In the genomic region with DNA sequence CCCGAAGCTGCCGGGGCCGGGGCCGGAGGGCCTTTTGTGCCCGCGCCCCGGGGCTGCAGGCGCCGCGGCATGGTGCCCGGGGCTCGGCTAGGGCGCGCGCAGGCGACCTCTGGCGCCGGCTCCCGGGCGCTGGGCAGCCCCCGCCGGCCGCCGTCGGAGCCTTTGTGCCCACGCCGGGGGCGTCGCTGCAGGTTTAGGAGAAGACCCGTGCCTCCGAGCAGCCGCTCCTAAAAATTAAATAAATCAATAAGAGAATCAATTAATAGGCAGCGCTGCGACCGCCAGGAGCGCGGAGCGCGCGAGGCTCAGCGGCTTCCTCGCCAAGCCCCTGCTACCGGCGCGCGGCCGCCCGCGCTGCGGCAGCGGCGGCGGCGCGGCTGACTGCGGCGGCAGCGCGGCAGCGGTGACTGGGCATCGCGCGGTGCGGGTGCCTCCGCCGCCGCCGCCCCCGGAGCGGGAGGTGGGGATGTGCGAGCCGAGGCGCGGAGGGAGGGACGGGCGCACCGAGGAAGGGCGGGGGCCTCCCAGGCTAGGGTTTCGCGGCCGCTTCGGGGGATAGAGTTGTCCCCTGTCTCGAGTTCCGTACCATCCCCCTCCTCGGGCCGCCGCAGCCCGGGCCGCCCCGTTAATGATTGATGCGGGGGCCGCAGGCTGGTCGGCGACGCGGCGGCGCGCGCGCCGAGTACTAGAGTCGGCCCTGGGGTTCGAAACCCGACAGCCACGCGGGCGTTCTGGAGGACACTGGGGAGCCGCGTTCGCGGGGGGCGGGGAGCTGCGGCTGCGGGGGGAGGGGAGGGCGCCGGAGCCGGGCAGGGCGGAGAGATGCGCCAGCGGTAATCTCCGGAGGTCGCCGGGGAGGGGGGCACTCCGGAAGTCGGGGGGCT, we compare ENCODE assay signal across 9 cellular contexts. TPM values are rescaled to one million over a fixed set of nuclear protein-coding genes. Genes with fewer than 3 reads are reported as not detected.
DNase-seq lines count a peak whose midpoint lies in the region; ATAC-seq, FAIRE-seq and TF ChIP-seq lines count a peak whose summit lies in the region.
"Had no signal": no experiment of that assay in that cellular context is flagged by ENCODE, and none has a peak within 500 bp of the region (broad histone marks: within the 10 kb centered on the region; RNA-seq: fewer than 3 reads in every experiment).

A gene with protein sequence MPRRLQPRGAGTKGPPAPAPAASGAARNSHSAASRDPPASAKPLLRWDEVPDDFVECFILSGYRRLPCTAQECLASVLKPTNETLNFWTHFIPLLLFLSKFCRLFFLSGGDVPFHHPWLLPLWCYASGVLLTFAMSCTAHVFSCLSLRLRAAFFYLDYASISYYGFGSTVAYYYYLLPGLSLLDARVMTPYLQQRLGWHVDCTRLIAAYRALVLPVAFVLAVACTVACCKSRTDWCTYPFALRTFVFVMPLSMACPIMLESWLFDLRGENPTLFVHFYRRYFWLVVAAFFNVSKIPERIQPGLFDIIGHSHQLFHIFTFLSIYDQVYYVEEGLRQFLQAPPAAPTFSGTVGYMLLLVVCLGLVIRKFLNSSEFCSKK (minus strand): TSS at position 409 of the 884 bp plus-strand sequence. CDS start 338 bp downstream, at position 71.

- CTCF ChIA-PET in RWPE1 (lab: Yijun Ruan, JAX), result interaction anchor here (0.6 kb wide), 1 partner anchor 135 kb away, joined by 3 read pairs; no protein-coding TSS in a partner anchor
- CTCF ChIA-PET in H1 (lab: Charles Lee; ENCODE audit: partially characterized antibody), result interaction anchor here (0.6 to 2.9 kb wide), 14 partner anchors 11 to 134 kb away, joined by 3 to 12 read pairs (median 4); no protein-coding TSS in a partner anchor

- peak within 1 kb of the TSS; percentile 17 for H3K4ac ChIP-seq in H1 (replicated peaks; ENCODE audit: insufficient read length, low read depth, low read length)

- H4K20me1 ChIP-seq in H1 (replicated peaks in 1 of 2; ENCODE audit: control insufficient read depth in 1 of 2, insufficient read depth in 2 of 2, low read length in 2 of 2), result no peaks in the 10 kb centered on the region

- peaks cover 10% of the 10 kb centered on the region for H3K23me2 ChIP-seq in H1 (ENCODE audit: low read depth, low read length)

- TF ChIP-seq CTCF in RWPE1 (conservative IDR thresholded peaks at IDR 0.05; ENCODE audit: low read depth) (0 out of 2 replicates have a peak, but pooled peaks have one; percentile 7), H1 (IDR thresholded peaks at IDR 0.05; ENCODE audit: control extremely low read depth in 1 of 3, insufficient read depth in 1 of 3, low read depth in 1 of 3, low read length in 3 of 3) (no peak)

- H4K8ac ChIP-seq in H1 (ENCODE audit: extremely low read depth, insufficient read depth, low read length), result peak within 1 kb of the TSS; percentile 63

- no peaks in the 10 kb centered on the region for H3K79me1 ChIP-seq in H1 (ENCODE audit: low read depth, low read length)

- peak within 1 kb of the TSS; percentile 60 for H4K5ac ChIP-seq in H1 (ENCODE audit: insufficient read length, low read depth, low read length)

- H3K79me2 ChIP-seq in H1 (ENCODE audit: control insufficient read depth in 1 of 2, insufficient read depth in 2 of 2, low read length in 2 of 2), result no peaks in the 10 kb centered on the region

- H2BK15ac ChIP-seq in H1 (ENCODE audit: low read length), result peak within 1 kb of the TSS; percentile 97; the same call in 1 of the 2 replicates

- H3K4me3 ChIP-seq in H1 (ENCODE audit: extremely low read depth in 1 of 4, insufficient read depth in 2 of 4, low read depth in 3 of 4, low read length in 4 of 4) (peak within 1 kb of the TSS; percentile 75 to 92 (median 84)), mucosa of rectum (ENCODE audit: low read length in 2 of 2) (peak within 1 kb of the TSS; percentile 35 to 37)

- H3K56ac ChIP-seq in H1 (replicated peaks; ENCODE audit: insufficient read length, low read depth, low read length), result peak within 1 kb of the TSS; percentile 92

- H3K27ac ChIP-seq in RWPE1 (no peak within 1 kb of the TSS), H1 (ENCODE audit: low read depth, low read length) (no peak within 1 kb of the TSS), mucosa of rectum (ENCODE audit: low read depth in 2 of 2, low read length in 2 of 2) (no peak within 1 kb of the TSS)

- peak; percentile 46 for DNase-seq in Daoy (ENCODE audit: low read depth)
- peak; percentile 23 for DNase-seq in RWPE1 (ENCODE audit: low spot score)
- DNase-seq in H1 (ENCODE audit: low read depth in 1 of 2, low spot score in 2 of 2), result peak in 1 of 2 experiments; percentile 83
- DNase-seq in urothelium cell line (ENCODE audit: low spot score), result no peak
- no peak for DNase-seq in SIG-M5 (lab: John Stamatoyannopoulos, UW)

- TF ChIP-seq RAD21 in H1 (IDR thresholded peaks at IDR 0.05 in 1 of 2, conservative IDR thresholded peaks at IDR 0.05 in 1 of 2; ENCODE audit: low read depth in 2 of 2, low read length in 2 of 2), result no peak; a peak in 1 of 4 replicates

- H2BK5ac ChIP-seq in H1 (ENCODE audit: low read depth, low read length), result peak within 1 kb of the TSS; percentile 54; the same call in 1 of the 2 replicates

- H2BK12ac ChIP-seq in H1 (ENCODE audit: low read depth, low read length), result peak within 1 kb of the TSS; percentile 97

- peak within 1 kb of the TSS; percentile 81; the same call in 1 of the 2 replicates for H2BK20ac ChIP-seq in H1 (ENCODE audit: low read length)

- peak within 1 kb of the TSS; percentile 89 to 95 for H3K4me2 ChIP-seq in H1 (ENCODE audit: insufficient read depth in 1 of 2, low read depth in 2 of 2, low read length in 2 of 2)

- H2AK5ac ChIP-seq in H1 (ENCODE audit: low read depth, low read length), result no peak within 1 kb of the TSS

- H3K27me3 ChIP-seq in H1 (replicated peaks in 1 of 4; ENCODE audit: control insufficient read depth in 3 of 4, extremely low read depth in 1 of 4, insufficient read depth in 3 of 4, low read length in 3 of 4) (peaks cover 5 to 29% (median 23%) of the 10 kb centered on the region in 4 experiments), mucosa of rectum (ENCODE audit: control insufficient read depth in 2 of 2, insufficient read depth in 2 of 2, low read length in 2 of 2) (peaks cover 26 to 47% of the 10 kb centered on the region in 2 donors)

- ATAC-seq in GM21619 (IDR thresholded peaks at IDR 0.05; ENCODE audit: unreplicated experiment), result peak; percentile 57
- no peak for ATAC-seq in HG02852 (IDR thresholded peaks at IDR 0.05; ENCODE audit: unreplicated experiment)

- peak; percentile 31 to 46; a peak in 2 of 3 replicates for TF ChIP-seq POLR2A in H1 (IDR thresholded peaks at IDR 0.05; ENCODE audit: control extremely low read depth in 1 of 2, low read depth in 2 of 2, low read length in 2 of 2)

- H3K9ac ChIP-seq in H1 (replicated peaks in 1 of 4; ENCODE audit: extremely low read depth in 1 of 4, low read depth in 3 of 4, low read length in 3 of 4), result peak within 1 kb of the TSS; percentile 66 to 76 (median 73); a peak in 6 of 7 replicates
- H3K9ac ChIP-seq in mucosa of rectum (ENCODE audit: low read depth in 1 of 2, low read length in 2 of 2), result no peak within 1 kb of the TSS

- H3K36me3 ChIP-seq in H1 (ENCODE audit: control insufficient read depth in 2 of 4, insufficient read depth in 4 of 4, low read length in 3 of 4) (no peaks in the 10 kb centered on the region), mucosa of rectum (ENCODE audit: control insufficient read depth in 2 of 2, insufficient read depth in 2 of 2, low read length in 2 of 2) (no peaks in the 10 kb centered on the region)

- no peak within 1 kb of the TSS for H3K23ac ChIP-seq in H1 (ENCODE audit: insufficient read length)

- TF ChIP-seq EP300 in H1 (IDR thresholded peaks at IDR 0.05; ENCODE audit: borderline replicate concordance in 1 of 2, low read depth in 2 of 2, low read length in 2 of 2), result peak in 1 of 2 experiments; percentile 50; a peak in 1 of 3 replicates

- no peak for FAIRE-seq in H1 (lab: Jason Lieb, UNC)
- no peak for FAIRE-seq in urothelium cell line (lab: Jason Lieb, UNC)

- H3K18ac ChIP-seq in H1 (ENCODE audit: extremely low read depth, low read length), result peak within 1 kb of the TSS; percentile 93

- 1% methylated on average over 98 of the region's 126 CpGs; no CpG with 5 or more reads in 1 of the 2 experiments for WGBS in H1 (ENCODE audit: extremely low coverage in 1 of 2, insufficient coverage in 1 of 2, insufficient read length in 1 of 2, insufficient replicate concordance in 2 of 2, low coverage in 1 of 2, low lambda C conversion rate in 2 of 2, missing lambda C conversion rate in 1 of 2), 2 experiments

- H2AFZ ChIP-seq in H1 (ENCODE audit: low read length), result peak within 1 kb of the TSS; percentile 96

- H3K9me3 ChIP-seq in H1 (ENCODE audit: insufficient read depth in 2 of 2, low read depth in 1 of 2, low read length in 1 of 2) (peaks cover 0 to 7% of the 10 kb centered on the region in 2 experiments; a peak in 1 of 4 replicates), mucosa of rectum (ENCODE audit: control insufficient read depth in 2 of 2, low read length in 2 of 2) (no peaks in the 10 kb centered on the region)

- no peak within 1 kb of the TSS for H3K14ac ChIP-seq in H1 (ENCODE audit: insufficient read length)

- peak within 1 kb of the TSS; percentile 5 for H2BK120ac ChIP-seq in H1 (replicated peaks; ENCODE audit: low read depth, low read length)

- H3K4me1 ChIP-seq in H1 (replicated peaks in 1 of 4; ENCODE audit: control insufficient read depth in 3 of 4, insufficient read depth in 4 of 4, low read length in 3 of 4) (peaks cover 0 to 10% (median 6%) of the 10 kb centered on the region in 4 experiments; a peak in 5 of 7 replicates), mucosa of rectum (ENCODE audit: control insufficient read depth in 2 of 2, insufficient read depth in 2 of 2, low read length in 2 of 2) (peaks cover 2% of the 10 kb centered on the region in 2 donors)

- peak within 1 kb of the TSS; percentile 96 for H4K91ac ChIP-seq in H1 (replicated peaks; ENCODE audit: insufficient read length, low read length)

- POLR2A ChIA-PET in RWPE1 (lab: Yijun Ruan, JAX; ENCODE audit: low non-redundant PET), result no interaction called here
- POLR2A ChIA-PET in H1 (lab: Charles Lee; ENCODE audit: partially characterized antibody), result interaction anchor here (0.6 to 4.2 kb wide), 9 partner anchors 9 to 1110 kb away, joined by 3 to 25 read pairs (median 5); a partner anchor contains a TSS

TF ChIP-seq in H1, 55 proteins besides CTCF, POLR2A, EP300 and RAD21 (continues in another document):
- peak; percentile 56 for TF ChIP-seq KDM4A (IDR thresholded peaks at IDR 0.05; ENCODE audit: low read depth, low read length, severe bottlenecking)
- TF ChIP-seq PHF8 (conservative IDR thresholded peaks at IDR 0.05; ENCODE audit: low read depth, low read length), result peak; percentile 58

RNA-seq across cellular contexts. Expression of the gene that starts here (rescaled TPM):
- 0.17 TPM in 1 of 2 replicates, not detected in the other for total RNA-seq in Daoy (2014; rRNA removed; shearing (Covaris generic))
- 2.6 and 2.7 TPM in 2 replicates for total RNA-seq in H1 (2021; fragmentation: NEBNext Ultra II Directional; extraction: Animal tissue kit (Norgen Biotek cat#: 25700))
- 5.2 and 7.5 TPM in 2 replicates for polyA plus RNA-seq in H1 (2011; rRNA removed)
- polyA plus RNA-seq in H1 (2011; cell fraction: cytosol; rRNA removed), result 4.0 TPM
- polyA plus RNA-seq in H1 (2011; cell fraction: nucleus; rRNA removed), result 5.0 TPM
- 2.0 to 2.5 TPM (median 2.3 TPM) in 4 replicates for polyA plus RNA-seq in H1 (2012, experiment 1 of 2)
- polyA plus RNA-seq in H1 (2012, experiment 2 of 2), result 2.1 TPM
- polyA plus RNA-seq in H1 (2013, experiment 1 of 2), result 1.9 TPM
- polyA plus RNA-seq in H1 (2013, experiment 2 of 2), result 2.1 TPM
- polyA minus RNA-seq in H1 (2011; rRNA and poly(A)+ RNA removed), result 4.9 and 5.2 TPM in 2 replicates
- 2.3 TPM for polyA minus RNA-seq in H1 (2011; cell fraction: cytosol; rRNA and poly(A)+ RNA removed)
- 10.7 TPM for polyA minus RNA-seq in H1 (2011; cell fraction: nucleus; rRNA and poly(A)+ RNA removed)
- total RNA-seq: T-helper 1 cell treated with Interleukin-12 subunit alpha and Interleukin-12 subunit beta and Interleukin-4 antibody, amounts not matched to agents 30 ng/mL and 1 ng/mL, for 36 hours had no signal

Comparison
In these comparisons a context has a peak if more than half of its experiments do, and no peak if none do; other contexts are left out.
1. Peak in DNase-seq in Daoy; RNA of the gene not detected or under 1 TPM.
2. H3K9ac ChIP-seq: peak in H1 (4 of 4); none in mucosa of rectum (0 of 2).